Comparison of ENCODE assay signal across 1 cellular context in genomic region chr3:33388374-33389100, GRCh38.
TF ChIP-seq lines count a peak whose summit lies in the region.

No MANE protein-coding gene starts in this region.

TF ChIP-seq in HCT116, 20 proteins besides CTCF, POLR2A, EP300 and RAD21 (continued from another document):
- no peak for TF ChIP-seq ZBTB33 (IDR thresholded peaks at IDR 0.05; ENCODE audit: extremely low read depth, insufficient replicate concordance, low read length)
- TF ChIP-seq SP1 (IDR thresholded peaks at IDR 0.05; ENCODE audit: low read depth), result no peak
- no peak for TF ChIP-seq MAX (IDR thresholded peaks at IDR 0.05)
- no peak for TF ChIP-seq EZH2 (IDR thresholded peaks at IDR 0.05)
- TF ChIP-seq ATF3 (IDR thresholded peaks at IDR 0.05), result no peak
- no peak for TF ChIP-seq ZFX (IDR thresholded peaks at IDR 0.05)
- TF ChIP-seq YY1 (IDR thresholded peaks at IDR 0.05; ENCODE audit: extremely low read depth, insufficient replicate concordance, low read depth, low read length), result no peak
- no peak for TF ChIP-seq JUND (IDR thresholded peaks at IDR 0.05)
- TF ChIP-seq SIN3A (IDR thresholded peaks at IDR 0.05; ENCODE audit: low read depth), result no peak
- no peak for TF ChIP-seq POLR2AphosphoS5 (IDR thresholded peaks at IDR 0.05; ENCODE audit: low read depth, low read length)
